Comparison of ENCODE assay signal across 1 cellular context in the genomic region with DNA sequence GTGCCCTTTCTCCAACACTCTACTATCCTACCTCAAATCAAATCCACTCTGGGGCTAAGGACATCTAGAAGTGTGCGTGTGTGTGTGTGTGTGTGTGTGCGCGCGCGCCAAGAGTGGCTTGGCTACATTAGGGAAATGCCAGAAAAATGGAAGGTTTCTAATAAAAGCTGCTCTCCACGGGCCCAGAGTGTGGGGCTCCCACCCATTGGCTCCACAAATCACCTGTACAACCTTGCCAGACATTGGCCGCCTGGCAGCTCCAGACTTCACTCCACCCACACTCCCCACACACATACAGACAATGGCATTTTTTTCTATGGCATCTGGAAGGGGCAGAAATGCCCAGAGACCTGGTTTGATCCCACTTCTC.
TF ChIP-seq lines count a peak whose summit lies in the region.

No MANE protein-coding gene starts in this region.

TF ChIP-seq in HCT116, 20 proteins besides CTCF, POLR2A, EP300 and RAD21 (continued from another document):
- TF ChIP-seq FOSL1 (IDR thresholded peaks at IDR 0.05; ENCODE audit: low read depth), result no peak; the same call in 1 of the 2 replicates
- TF ChIP-seq ELF1 (IDR thresholded peaks at IDR 0.05; ENCODE audit: borderline replicate concordance, low read depth), result no peak
- TF ChIP-seq, protein P1, sequence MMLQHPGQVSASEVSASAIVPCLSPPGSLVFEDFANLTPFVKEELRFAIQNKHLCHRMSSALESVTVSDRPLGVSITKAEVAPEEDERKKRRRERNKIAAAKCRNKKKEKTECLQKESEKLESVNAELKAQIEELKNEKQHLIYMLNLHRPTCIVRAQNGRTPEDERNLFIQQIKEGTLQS (IDR thresholded peaks at IDR 0.05), result no peak
- TF ChIP-seq, protein P2, sequence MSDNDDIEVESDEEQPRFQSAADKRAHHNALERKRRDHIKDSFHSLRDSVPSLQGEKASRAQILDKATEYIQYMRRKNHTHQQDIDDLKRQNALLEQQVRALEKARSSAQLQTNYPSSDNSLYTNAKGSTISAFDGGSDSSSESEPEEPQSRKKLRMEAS (IDR thresholded peaks at IDR 0.05), result peak; percentile 11; the same call in 1 of the 2 replicates
- no peak for TF ChIP-seq CEBPB (IDR thresholded peaks at IDR 0.05; ENCODE audit: low read depth)
- TF ChIP-seq, protein P3, sequence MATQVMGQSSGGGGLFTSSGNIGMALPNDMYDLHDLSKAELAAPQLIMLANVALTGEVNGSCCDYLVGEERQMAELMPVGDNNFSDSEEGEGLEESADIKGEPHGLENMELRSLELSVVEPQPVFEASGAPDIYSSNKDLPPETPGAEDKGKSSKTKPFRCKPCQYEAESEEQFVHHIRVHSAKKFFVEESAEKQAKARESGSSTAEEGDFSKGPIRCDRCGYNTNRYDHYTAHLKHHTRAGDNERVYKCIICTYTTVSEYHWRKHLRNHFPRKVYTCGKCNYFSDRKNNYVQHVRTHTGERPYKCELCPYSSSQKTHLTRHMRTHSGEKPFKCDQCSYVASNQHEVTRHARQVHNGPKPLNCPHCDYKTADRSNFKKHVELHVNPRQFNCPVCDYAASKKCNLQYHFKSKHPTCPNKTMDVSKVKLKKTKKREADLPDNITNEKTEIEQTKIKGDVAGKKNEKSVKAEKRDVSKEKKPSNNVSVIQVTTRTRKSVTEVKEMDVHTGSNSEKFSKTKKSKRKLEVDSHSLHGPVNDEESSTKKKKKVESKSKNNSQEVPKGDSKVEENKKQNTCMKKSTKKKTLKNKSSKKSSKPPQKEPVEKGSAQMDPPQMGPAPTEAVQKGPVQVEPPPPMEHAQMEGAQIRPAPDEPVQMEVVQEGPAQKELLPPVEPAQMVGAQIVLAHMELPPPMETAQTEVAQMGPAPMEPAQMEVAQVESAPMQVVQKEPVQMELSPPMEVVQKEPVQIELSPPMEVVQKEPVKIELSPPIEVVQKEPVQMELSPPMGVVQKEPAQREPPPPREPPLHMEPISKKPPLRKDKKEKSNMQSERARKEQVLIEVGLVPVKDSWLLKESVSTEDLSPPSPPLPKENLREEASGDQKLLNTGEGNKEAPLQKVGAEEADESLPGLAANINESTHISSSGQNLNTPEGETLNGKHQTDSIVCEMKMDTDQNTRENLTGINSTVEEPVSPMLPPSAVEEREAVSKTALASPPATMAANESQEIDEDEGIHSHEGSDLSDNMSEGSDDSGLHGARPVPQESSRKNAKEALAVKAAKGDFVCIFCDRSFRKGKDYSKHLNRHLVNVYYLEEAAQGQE (IDR thresholded peaks at IDR 0.05; ENCODE audit: low read depth), result no peak
TF ChIP-seq in HCT116: peak in this region for 3.
